Comparison of ENCODE assay signal across 21 cellular contexts in the genomic region with DNA sequence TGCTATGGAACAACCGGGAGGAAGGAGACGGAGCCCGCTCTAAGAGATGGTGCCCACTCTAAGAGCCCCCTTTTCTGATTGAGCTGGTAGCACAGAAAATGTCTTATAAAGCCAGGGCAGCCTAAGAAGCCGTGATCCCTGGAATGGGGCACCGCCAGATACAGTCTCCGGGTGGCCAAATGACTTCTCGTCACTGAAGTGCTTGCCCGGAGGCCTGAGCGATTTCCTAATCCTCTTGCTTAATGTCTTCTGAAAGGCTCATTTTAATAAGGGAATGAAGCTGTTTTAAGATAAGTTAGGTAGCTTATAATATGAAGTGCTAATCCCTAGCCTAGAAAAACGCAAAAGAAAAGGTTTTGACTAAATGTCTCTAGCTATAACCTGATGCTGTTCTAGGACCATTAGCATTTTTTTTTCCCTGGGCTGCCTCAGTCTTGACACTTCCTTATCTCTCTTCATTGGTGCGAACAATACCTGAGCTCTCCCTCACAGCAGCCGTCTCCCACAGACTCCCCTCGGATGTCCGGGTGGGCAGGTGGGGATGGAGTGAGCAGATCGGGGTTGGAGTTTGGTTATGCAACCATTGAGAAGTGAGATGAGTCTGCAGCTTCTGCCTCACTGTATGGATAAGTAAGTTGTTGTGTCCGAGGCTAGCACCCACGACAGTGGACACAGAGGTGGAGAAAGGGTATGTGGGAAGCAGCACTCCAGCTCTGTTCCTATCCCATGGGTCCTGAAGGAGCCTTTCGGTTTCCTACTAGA.
"Had no signal": no experiment of that assay in that cellular context is flagged by ENCODE, and none has a peak within 500 bp of the region (broad histone marks: within the 10 kb centered on the region; RNA-seq: fewer than 3 reads in every experiment).

No MANE protein-coding gene starts in this region.

- H3K27ac Mint-ChIP-seq: immature natural killer cell, mesothelial cell of epicardium had no signal

- H3K4me3 Mint-ChIP-seq: immature natural killer cell, mesothelial cell of epicardium had no signal

- H3K79me2 ChIP-seq: hepatocyte had no signal

- H3K36me3 ChIP-seq: gastroesophageal sphincter, heart left ventricle, left lung, lower lobe of right lung had no signal

- H2AFZ ChIP-seq: hepatocyte had no signal

- H3K4me2 ChIP-seq: hepatocyte had no signal

- ATAC-seq: esophagus mucosa, foreskin keratinocyte, gastroesophageal sphincter, heart left ventricle, left lung, left ventricle myocardium superior, mucosa of descending colon had no signal

- H3K27ac ChIP-seq: coronary artery, dorsolateral prefrontal cortex, epithelial cell of prostate, foreskin keratinocyte, gastroesophageal sphincter, heart left ventricle, hepatocyte, left lung, lower lobe of right lung had no signal

- H3K9me3 ChIP-seq: gastroesophageal sphincter, heart left ventricle, left lung, lower lobe of right lung, mucosa of descending colon had no signal

- H3K9me3 Mint-ChIP-seq: immature natural killer cell, mesothelial cell of epicardium had no signal

- H3K27me3 ChIP-seq: dorsolateral prefrontal cortex, foreskin keratinocyte, gastroesophageal sphincter, heart left ventricle, left lung had no signal

- H3K4me3 ChIP-seq: coronary artery, dorsolateral prefrontal cortex, gastroesophageal sphincter, heart left ventricle, hepatocyte, left lung, lower lobe of right lung, mucosa of descending colon had no signal

- DNase-seq: dermis blood vessel endothelial cell; dorsolateral prefrontal cortex; effector CD4-positive, alpha-beta T cell; effector memory CD4-positive, alpha-beta T cell; erythroblast; foreskin keratinocyte; heart left ventricle; hypothalamus; immature natural killer cell; left cardiac atrium; left lung; left ventricle myocardium superior; lower lobe of right lung; mesenchymal stem cell; mucosa of descending colon had no signal

- H3K36me3 Mint-ChIP-seq: immature natural killer cell, mesothelial cell of epicardium had no signal

- H3K4me1 ChIP-seq: foreskin keratinocyte, gastroesophageal sphincter, heart left ventricle, left lung, lower lobe of right lung had no signal

- H3K4me1 Mint-ChIP-seq: immature natural killer cell had no signal
